13 cellular contexts compared by ENCODE assay signal in the genomic region with DNA sequence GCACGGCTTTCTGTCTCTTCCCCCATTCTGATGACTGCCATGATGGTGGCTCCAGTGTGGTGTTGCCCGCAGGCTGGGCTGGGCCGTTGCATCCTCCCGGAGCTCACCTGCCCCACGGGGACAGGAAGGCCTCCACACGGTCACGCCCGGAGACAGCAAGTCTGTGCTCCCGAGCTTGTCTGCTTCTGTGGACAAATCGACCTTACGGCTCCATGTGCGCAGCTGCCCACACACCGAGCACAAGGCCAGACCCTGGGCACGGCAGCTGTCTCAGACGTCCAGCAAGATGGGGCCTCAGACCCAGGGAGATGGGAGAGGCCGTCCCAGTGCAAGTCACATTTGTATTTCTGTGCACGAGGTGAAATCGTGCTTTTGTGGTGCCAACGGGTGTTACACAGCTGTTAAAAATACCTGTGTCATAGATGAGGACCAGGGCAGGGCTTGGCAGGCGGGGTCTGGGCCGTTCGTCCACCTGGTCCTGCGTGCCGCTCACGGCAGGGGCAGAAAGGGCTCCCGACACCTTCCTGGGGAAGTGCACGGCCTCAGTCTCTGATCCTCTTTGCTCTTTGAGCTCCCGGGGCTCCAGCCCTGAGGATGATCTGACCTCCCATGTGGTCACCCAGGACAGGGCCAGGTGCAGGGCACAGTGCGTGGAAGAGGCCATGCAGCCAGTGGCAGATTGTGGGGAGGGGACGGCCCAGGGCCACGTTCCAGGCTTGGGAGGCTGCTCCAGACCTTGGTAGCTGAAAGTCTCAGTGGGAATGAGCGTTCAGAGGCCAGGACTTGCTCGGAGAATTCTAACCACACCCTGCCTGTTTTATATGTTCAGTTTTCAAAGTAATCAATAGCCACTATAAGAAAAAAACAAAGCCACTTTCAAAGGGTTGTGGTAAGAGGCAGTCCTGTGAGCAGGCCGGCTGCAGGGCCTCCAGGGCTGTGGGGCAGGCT. TPM values are rescaled to one million over a fixed set of nuclear protein-coding genes. Genes with fewer than 3 reads are reported as not detected.
DNase-seq lines count a peak whose midpoint lies in the region; ATAC-seq, FAIRE-seq and TF ChIP-seq lines count a peak whose summit lies in the region.
"Had no signal": no experiment of that assay in that cellular context is flagged by ENCODE, and none has a peak within 500 bp of the region (broad histone marks: within the 10 kb centered on the region; RNA-seq: fewer than 3 reads in every experiment).

No MANE protein-coding gene starts in this region.

- no peak for TF ChIP-seq EP300 in HepG2 (IDR thresholded peaks at IDR 0.05; ENCODE audit: low read depth in 2 of 2, low read length in 2 of 2)
- no peak for TF ChIP-seq EP300 in HepG2 (CRISPR knock-in tag; IDR thresholded peaks at IDR 0.05; ENCODE audit: borderline replicate concordance)

- peak overlapping the region; percentile 10; the same call in 1 of the 2 replicates for H3K4me2 ChIP-seq in HepG2 (ENCODE audit: low read depth, low read length)

- H3K4me3 ChIP-seq in colonic mucosa = no peak overlapping the region
- H3K4me3 ChIP-seq in HepG2 (replicated peaks in 1 of 3; ENCODE audit: insufficient read depth in 1 of 3, low read depth in 2 of 3, low read length in 3 of 3) = no peak overlapping the region; a peak in 1 of 6 replicates
- no peak overlapping the region for H3K4me3 ChIP-seq in thoracic aorta

- POLR2A ChIA-PET in HepG2 (lab: Yijun Ruan, JAX) = no interaction called here

- H3K27me3 ChIP-seq in colonic mucosa (no peaks in the 10 kb centered on the region), HepG2 (ENCODE audit: control insufficient read depth in 1 of 2, insufficient read depth in 2 of 2, low read length in 2 of 2) (peaks cover 0 to 7% of the 10 kb centered on the region in 2 experiments; a peak in 1 of 5 replicates), thoracic aorta (replicated peaks; ENCODE audit: insufficient read depth) (no peaks in the 10 kb centered on the region)

- H3K79me2 ChIP-seq in HepG2 (ENCODE audit: insufficient read depth, low read length) = no peaks in the 10 kb centered on the region

- TF ChIP-seq RAD21 in HepG2 (CRISPR knock-in tag; IDR thresholded peaks at IDR 0.05) = no peak

- no TSS peak for BruUV-seq in HepG2 (replicated peaks; lab: Mats Ljungman, UMichigan)

- intact Hi-C loops in colonic mucosa (cut with DNase I) = no loop called here
- intact Hi-C loops in HepG2 (cut with micrococcal nuclease; ENCODE audit: unreplicated experiment) = no loop called here

- H3K9ac ChIP-seq in colonic mucosa (ENCODE audit: low read depth in 2 of 2, low read length in 2 of 2) (no peak overlapping the region), HepG2 (ENCODE audit: insufficient read depth, low read depth, low read length) (peak overlapping the region; percentile 7; the same call in 1 of the 2 replicates)

- H3K9me3 ChIP-seq in colonic mucosa = no peaks in the 10 kb centered on the region
- no peaks in the 10 kb centered on the region for H3K9me3 ChIP-seq in HepG2 (ENCODE audit: low read length)
- no peaks in the 10 kb centered on the region for H3K9me3 ChIP-seq in thoracic aorta

- in situ Hi-C loops in HepG2 (cut with HindIII; ENCODE audit: extremely low pct_ligation_motif_present, low pct_unique_long_range_greater_than_20kb) = no loop called here

- H3K27ac ChIP-seq in colonic mucosa (no peak overlapping the region), HepG2 (ENCODE audit: extremely low read length, insufficient read depth, low read length) (no peak overlapping the region), thoracic aorta (peak overlapping the region; percentile 54 to 83)

- no peaks in the 10 kb centered on the region for H4K20me1 ChIP-seq in HepG2 (ENCODE audit: insufficient read depth, low read length)

- no peak for TF ChIP-seq POLR2A in HepG2 (IDR thresholded peaks at IDR 0.05; ENCODE audit: insufficient read depth in 1 of 2, low read depth in 2 of 2, low read length in 2 of 2)

- no peaks in the 10 kb centered on the region for H3K4me1 ChIP-seq in colonic mucosa
- H3K4me1 ChIP-seq in HepG2 (ENCODE audit: insufficient read depth, low read length) = peaks cover 17% of the 10 kb centered on the region
- peaks cover 0 to 16% of the 10 kb centered on the region in 2 donors for H3K4me1 ChIP-seq in thoracic aorta (ENCODE audit: control insufficient read depth in 1 of 2, low read depth in 2 of 2)

- TF ChIP-seq CTCF in colonic mucosa (IDR thresholded peaks at IDR 0.05) (no peak), HepG2 (CRISPR knock-in tag; IDR thresholded peaks at IDR 0.05) (no peak), thoracic aorta (IDR thresholded peaks at IDR 0.05) (no peak)

- H3K36me3 ChIP-seq in colonic mucosa = no peaks in the 10 kb centered on the region
- H3K36me3 ChIP-seq in HepG2 (replicated peaks in 1 of 2; ENCODE audit: control insufficient read depth in 1 of 2, insufficient read depth in 2 of 2, low read length in 2 of 2) = no peaks in the 10 kb centered on the region
- H3K36me3 ChIP-seq in thoracic aorta = peaks cover 76% of the 10 kb centered on the region

- CTCF ChIA-PET in HepG2 (lab: Yijun Ruan, JAX; ENCODE audit: low intra/inter-chr PET ratio, low total read pairs) = no interaction called here

- WGBS in HepG2 (ENCODE audit: low lambda C conversion rate) = 51% methylated on average over 24 of the region's 34 CpGs

- peak; percentile 53 for DNase-seq in activated effector memory CD4-positive, alpha-beta T cell treated with anti-CD3 and anti-CD28 coated beads, Interleukin-2, amount 50 U/mL, for 16 hours
- no peak for DNase-seq in activated effector memory CD4-positive, alpha-beta T cell treated with Interleukin-2 at 50 U/mL for 16 hours
- DNase-seq in colonic mucosa (peak; percentile 14), HepG2 (ENCODE audit: low spot score) (no peak), thoracic aorta (ENCODE audit: low spot score) (no peak), epidermal melanocyte (ENCODE audit: insufficient read length, low spot score) (no peak)
- no peak for DNase-seq in NK-92 treated with Interleukin-12 subunit alpha and Interleukin-12 subunit beta, amount 100 ng/mL, for 24 hours (lab: John Stamatoyannopoulos, UW)
- DNase-seq: amniotic stem cell, foreskin melanocyte, NCI-H1048, NCI-H510A, T1000 had no signal

- no peak for FAIRE-seq in HepG2 (lab: Jason Lieb, UNC)

- H2AFZ ChIP-seq in HepG2 (ENCODE audit: low read length) = no peak overlapping the region

- ATAC-seq in HepG2 (peak; percentile 41), thoracic aorta (ENCODE audit: insufficient number of reproducible peaks, low FRiP score, low read depth) (no peak), GM18868 (IDR thresholded peaks at IDR 0.05; ENCODE audit: unreplicated experiment) (no peak)

TF ChIP-seq in HepG2, 621 proteins besides CTCF, POLR2A, EP300 and RAD21 (continues in another document):
- no peak for TF ChIP-seq SMC3 (IDR thresholded peaks at IDR 0.05; ENCODE audit: low read length)
- no peak for TF ChIP-seq KLF12 (CRISPR knock-in tag; IDR thresholded peaks at IDR 0.05; ENCODE audit: borderline replicate concordance)
- TF ChIP-seq MLLT10 (CRISPR knock-in tag; IDR thresholded peaks at IDR 0.05) = no peak
- TF ChIP-seq SAP130 (CRISPR knock-in tag; IDR thresholded peaks at IDR 0.05; ENCODE audit: low read depth) = no peak

RNA-seq across cellular contexts. Expression of a gene that starts 13.4 kb away (rescaled TPM):
- total RNA-seq in colonic mucosa = 100 to 1,000 TPM in 1 of 2 donors, 10 to 100 TPM in 1; 39.8 to 131 TPM
- 0.46 and 3.1 TPM in 2 replicates for total RNA-seq in HepG2 (2016; rRNA removed; fragmentation: Illumina TruSeq; extraction: Trizol)
- total RNA-seq in HepG2 (2016; cell fraction: cytosol; rRNA removed; fragmentation: Illumina TruSeq; extraction: Trizol; ENCODE audit: low read depth) = 0.09 and 0.40 TPM in 2 replicates
- total RNA-seq in HepG2 (2016; cell fraction: insoluble cytoplasmic fraction; rRNA removed; fragmentation: Illumina TruSeq; extraction: Trizol) = 0.55 and 4.3 TPM in 2 replicates
- total RNA-seq in HepG2 (2016; cell fraction: membrane; rRNA removed; fragmentation: Illumina TruSeq; extraction: Trizol) = 0.28 and 0.41 TPM in 2 replicates
- 4.1 and 6.4 TPM in 2 replicates for total RNA-seq in HepG2 (2016; cell fraction: nucleus; rRNA removed; fragmentation: Illumina TruSeq; extraction: Trizol)
- polyA plus RNA-seq in HepG2 (2011; rRNA removed) = 4.8 and 9.8 TPM in 2 replicates
- polyA plus RNA-seq in HepG2 (2011; cell fraction: cytosol; rRNA removed) = 2.4 TPM in 2 replicates
- polyA plus RNA-seq in HepG2 (2011; cell fraction: nucleus; rRNA removed) = 190 and 201 TPM in 2 replicates
- polyA plus RNA-seq in HepG2 (2012) = 10.0 and 14.2 TPM in 2 replicates
- polyA plus RNA-seq in HepG2 (2016; cell fraction: cytosol; fragmentation: Illumina TruSeq; extraction: Trizol; ENCODE audit: low read depth) = 0.17 TPM in 2 replicates
- 0.58 and 1.7 TPM in 2 replicates for polyA plus RNA-seq in HepG2 (2016; cell fraction: insoluble cytoplasmic fraction; fragmentation: Illumina TruSeq; extraction: Trizol; ENCODE audit: low read depth)
- polyA plus RNA-seq in HepG2 (2016; cell fraction: membrane; fragmentation: Illumina TruSeq; extraction: Trizol; ENCODE audit: low read depth) = 0.13 and 0.28 TPM in 2 replicates
- polyA plus RNA-seq in HepG2 (2016; cell fraction: nucleus; fragmentation: Illumina TruSeq; extraction: Trizol; ENCODE audit: insufficient read depth, low read depth) = 20.5 and 25.0 TPM in 2 replicates
- 0.07 and 11.2 TPM in 2 replicates for polyA minus RNA-seq in HepG2 (2011; rRNA and poly(A)+ RNA removed; ENCODE audit: low replicate concordance)
- 1.1 and 1.8 TPM in 2 replicates for polyA minus RNA-seq in HepG2 (2011; cell fraction: cytosol; rRNA and poly(A)+ RNA removed)
- polyA minus RNA-seq in HepG2 (2011; cell fraction: nucleus; rRNA and poly(A)+ RNA removed) = 3.9 and 6.7 TPM in 2 replicates
- 1,000 to 10,000 TPM in 1 of 2 donors, 100 to 1,000 TPM in 1; 814 to 1,189 TPM for total RNA-seq in thoracic aorta

Comparison
In these comparisons a context has a peak if more than half of its experiments do, and no peak if none do; other contexts are left out.
1. DNase-seq: peak in activated effector memory CD4-positive, alpha-beta T cell treated with anti-CD3 and anti-CD28 coated beads, Interleukin-2, amount 50 U/mL, for 16 hours (single experiment) and colonic mucosa (single experiment); none in activated effector memory CD4-positive, alpha-beta T cell treated with Interleukin-2 at 50 U/mL for 16 hours (single experiment), HepG2 (single experiment), thoracic aorta (single experiment), NK-92 treated with Interleukin-12 subunit alpha and Interleukin-12 subunit beta, amount 100 ng/mL, for 24 hours (single experiment) and epidermal melanocyte (single experiment).
2. H3K27ac ChIP-seq: peak in thoracic aorta (2 of 2); none in colonic mucosa (single experiment) and HepG2 (single experiment).
3. RNA of a gene that starts 13.4 kb away (total RNA-seq): 814 to 1,189 TPM in thoracic aorta and 39.8 to 131 TPM in colonic mucosa; 0.09 to 6.4 TPM in HepG2; every median in the first group is over 4 times any median in the second.